In genomic region chr3:120102232-120102631, GRCh38 we compare ENCODE assay signal across 1 cellular context.
TF ChIP-seq lines count a peak whose summit lies in the region.

No MANE protein-coding gene starts in this region.

TF ChIP-seq in IMR-90, 13 proteins besides CTCF, POLR2A, EP300 and RAD21:
- no peak for TF ChIP-seq MAZ (IDR thresholded peaks at IDR 0.05; ENCODE audit: borderline replicate concordance, low read depth, low read length)
- TF ChIP-seq RFX5 (IDR thresholded peaks at IDR 0.05; ENCODE audit: low read depth, low read length): no peak
- TF ChIP-seq MXI1 (IDR thresholded peaks at IDR 0.05; ENCODE audit: borderline replicate concordance, low read depth, low read length): no peak
- no peak for TF ChIP-seq MAFK (IDR thresholded peaks at IDR 0.05; ENCODE audit: low read depth, low read length)
- TF ChIP-seq ELK1 (IDR thresholded peaks at IDR 0.05; ENCODE audit: borderline replicate concordance, low read depth, low read length): no peak
- TF ChIP-seq FOS (IDR thresholded peaks at IDR 0.05; ENCODE audit: low read depth, low read length): no peak
- no peak for TF ChIP-seq CHD1 (IDR thresholded peaks at IDR 0.05; ENCODE audit: low read depth, low read length)
- TF ChIP-seq SMC3 (IDR thresholded peaks at IDR 0.05; ENCODE audit: low read depth, low read length): no peak
- no peak for TF ChIP-seq USF2 (IDR thresholded peaks at IDR 0.05; ENCODE audit: low read depth, low read length)
- no peak for TF ChIP-seq CEBPB (IDR thresholded peaks at IDR 0.05; ENCODE audit: low read depth, low read length)
- no peak for TF ChIP-seq RCOR1 (IDR thresholded peaks at IDR 0.05; ENCODE audit: insufficient replicate concordance, low read length)
- no peak for TF ChIP-seq NFE2L2 (IDR thresholded peaks at IDR 0.05; ENCODE audit: low read depth, low read length)
- no peak for TF ChIP-seq BHLHE40 (IDR thresholded peaks at IDR 0.05; ENCODE audit: low read depth, low read length)
